In genomic region chr10:24889636-24890035, GRCh38 we compare ENCODE assay signal across 18 cellular contexts.
A peak's percentile ranks its signal among the peaks of the same experiment; 100 is the strongest.
DNase-seq lines count a peak whose midpoint lies in the region; ATAC-seq, FAIRE-seq and TF ChIP-seq lines count a peak whose summit lies in the region.
"Had no signal": no experiment of that assay in that cellular context is flagged by ENCODE, and none has a peak within 500 bp of the region (broad histone marks: within the 10 kb centered on the region; RNA-seq: fewer than 3 reads in every experiment).

No MANE protein-coding gene starts in this region.

- TF ChIP-seq CTCF in IMR-90 (conservative IDR thresholded peaks at IDR 0.05; ENCODE audit: low read depth, low read length) (no peak), bronchial epithelial cell (IDR thresholded peaks at IDR 0.05; ENCODE audit: insufficient read depth, low read length, severe bottlenecking) (no peak), dorsolateral prefrontal cortex (IDR thresholded peaks at IDR 0.05 in 54 of 56, conservative IDR thresholded peaks at IDR 0.05 in 2 of 56; ENCODE audit: low read depth in 1 of 56, partially characterized antibody in 56 of 56) (no peak)

- no peak overlapping the region for H3K9ac ChIP-seq in IMR-90 (ENCODE audit: low read depth, low read length)

- no peak overlapping the region for H3K4me2 ChIP-seq in IMR-90 (ENCODE audit: low read depth, low read length)

- ATAC-seq in IMR-90 (ENCODE audit: low read depth) = no peak
- ATAC-seq: left lobe of liver had no signal

- H3K4me1 ChIP-seq in ACC112 (ENCODE audit: control insufficient read depth, insufficient read depth, low read length, unreplicated experiment) = peaks cover 53% of the 10 kb centered on the region
- H3K4me1 ChIP-seq in IMR-90 (ENCODE audit: control insufficient read depth, insufficient read depth, low read length) = peaks cover 12% of the 10 kb centered on the region

- POLR2A ChIA-PET in IMR-90 (lab: Charles Lee; ENCODE audit: unreplicated experiment) = no interaction called here

- in situ Hi-C loops in IMR-90 (cut with MboI; ENCODE audit: low sequenced_read_pairs) = no loop called here

- H3K4ac ChIP-seq in IMR-90 (ENCODE audit: low read depth, low read length) = no peak overlapping the region; the same call in 1 of the 2 replicates

- no peaks in the 10 kb centered on the region for H4K20me1 ChIP-seq in IMR-90 (ENCODE audit: insufficient read depth, low read length)

- no peak overlapping the region for H2AK9ac ChIP-seq in IMR-90 (replicated peaks; ENCODE audit: low read depth, low read length, poor library complexity)

- peak overlapping the region in 1 of 2 experiments; percentile 2; a peak in 1 of 4 replicates for H4K8ac ChIP-seq in IMR-90 (ENCODE audit: low read depth in 2 of 2, low read length in 2 of 2)

- WGBS in IMR-90 (ENCODE audit: extremely low coverage in 2 of 2, insufficient read length in 1 of 2), 2 experiments = no CpG with 5 or more reads among the region's 1 CpG

- peak overlapping the region; percentile 65 for H2BK120ac ChIP-seq in IMR-90 (ENCODE audit: low read depth, low read length)

- dilution Hi-C loops in IMR-90 (cut with HindIII; ENCODE audit: low sequenced_read_pairs, unreplicated experiment) = no loop called here

- H2AK5ac ChIP-seq in IMR-90 (ENCODE audit: low read depth, low read length) = no peak overlapping the region

- intact Hi-C loops in IMR-90 (cut with micrococcal nuclease) (loop anchor here (5.0 kb wide), 1 partner anchor 63 kb away; the partner anchor contains the start of gene PRTFDC1), dorsolateral prefrontal cortex (cut with DNase I) (no loop called here)

- peak overlapping the region; percentile 20; the same call in 1 of the 2 replicates for H3K27ac ChIP-seq in ACC112 (ENCODE audit: low read depth, low read length)
- no peak overlapping the region for H3K27ac ChIP-seq in IMR-90 (ENCODE audit: insufficient read depth, low read length)
- no peak overlapping the region for H3K27ac ChIP-seq in dorsolateral prefrontal cortex
- H3K27ac ChIP-seq: adrenal gland, vagina had no signal

- H3K79me1 ChIP-seq in IMR-90 (ENCODE audit: low read depth in 1 of 2, low read length in 2 of 2) = peaks cover 0 to 15% of the 10 kb centered on the region in 2 experiments; a peak in 2 of 4 replicates

- no peak overlapping the region for H3K18ac ChIP-seq in IMR-90 (ENCODE audit: low read depth, low read length)

- no peak overlapping the region for H3K56ac ChIP-seq in IMR-90 (ENCODE audit: extremely low read depth, insufficient read depth, low read length)

- H3K36me3 ChIP-seq in ACC112 (ENCODE audit: insufficient read depth, low read length) = no peaks in the 10 kb centered on the region
- no peaks in the 10 kb centered on the region for H3K36me3 ChIP-seq in IMR-90 (ENCODE audit: control insufficient read depth, insufficient read depth, low read length)
- no peaks in the 10 kb centered on the region for H3K36me3 ChIP-seq in bronchial epithelial cell (ENCODE audit: control insufficient read depth, insufficient read depth, low read length)
- H3K36me3 ChIP-seq: adrenal gland, vagina had no signal

- H3K27me3 ChIP-seq in ACC112 (ENCODE audit: insufficient read depth, low read length) (no peaks in the 10 kb centered on the region), IMR-90 (ENCODE audit: control insufficient read depth, insufficient read depth, low read length) (no peaks in the 10 kb centered on the region), bronchial epithelial cell (ENCODE audit: control insufficient read depth, insufficient read depth, low read length) (no peaks in the 10 kb centered on the region), dorsolateral prefrontal cortex (no peaks in the 10 kb centered on the region)
- H3K27me3 ChIP-seq: adrenal gland, vagina had no signal

- H2BK15ac ChIP-seq in IMR-90 (ENCODE audit: low read depth, low read length) = no peak overlapping the region

- H3K23ac ChIP-seq in IMR-90 (ENCODE audit: low read depth, low read length) = no peak overlapping the region

- no peak overlapping the region for H2BK5ac ChIP-seq in IMR-90 (ENCODE audit: low read depth, low read length, poor library complexity, severe bottlenecking)

- BruUV-seq in IMR-90 (replicated peaks; lab: Mats Ljungman, UMichigan) = no TSS peak

- H3K79me2 ChIP-seq in ACC112 (ENCODE audit: control insufficient read depth, insufficient read depth, low read length, unreplicated experiment) = peaks cover 3% of the 10 kb centered on the region

- TF ChIP-seq POLR2A in IMR-90 (IDR thresholded peaks at IDR 0.05; ENCODE audit: low read depth, low read length) = no peak

- H3K4me3 ChIP-seq in ACC112 (ENCODE audit: low read depth, low read length) (no peak overlapping the region), IMR-90 (ENCODE audit: insufficient read depth, low read depth, low read length) (no peak overlapping the region), bronchial epithelial cell (ENCODE audit: low read depth, low read length) (no peak overlapping the region), dorsolateral prefrontal cortex (no peak overlapping the region)
- H3K4me3 ChIP-seq: adrenal gland, vagina had no signal

- H2AFZ ChIP-seq in ACC112 (ENCODE audit: low read length, unreplicated experiment) (no peak overlapping the region), IMR-90 (replicated peaks; ENCODE audit: low read length, poor library complexity) (no peak overlapping the region)

- no peak for TF ChIP-seq RAD21 in IMR-90 (IDR thresholded peaks at IDR 0.05; ENCODE audit: low read length)

- peaks cover 26% of the 10 kb centered on the region for H3K9me1 ChIP-seq in IMR-90 (ENCODE audit: insufficient read depth, low read length)

- CTCF ChIA-PET in IMR-90 (lab: Yijun Ruan, JAX) = no interaction called here

- H4K91ac ChIP-seq in IMR-90 (ENCODE audit: insufficient read depth, low read depth, low read length) = no peak overlapping the region

- no peak overlapping the region for H4K5ac ChIP-seq in IMR-90 (ENCODE audit: low read depth, low read length)

- H3K14ac ChIP-seq in IMR-90 (replicated peaks; ENCODE audit: low read depth, low read length) = peak overlapping the region; percentile 64; the same call in 1 of the 2 replicates

- DNase-seq in IMR-90 = no peak
- DNase-seq in bronchial epithelial cell (ENCODE audit: low read depth) = peak; percentile 65
- DNase-seq in kidney glomerular epithelial cell (lab: John Stamatoyannopoulos, UW) = peak; percentile 12
- no peak for DNase-seq in CD1c-positive myeloid dendritic cell (ENCODE audit: extremely low spot score)
- DNase-seq in activated T-cell treated with anti-CD3 and anti-CD28 coated beads, Interleukin-2, amount 50 U/mL, for 48 hours = no peak
- DNase-seq in activated CD4-positive, CD25-positive, alpha-beta regulatory T cell (lab: John Stamatoyannopoulos, UW) = no peak
- DNase-seq in dorsolateral prefrontal cortex = no peak
- DNase-seq: activated CD4-positive, alpha-beta T cell treated with anti-CD3 and anti-CD28 coated beads, Interleukin-2, amount 10 ng/mL, durations not matched to agents 24 days and 14 days; activated T-cell treated with anti-CD3 and anti-CD28 coated beads, Interleukin-2, amount 50 U/mL, for 24 hours; adrenal gland; hippocampal formation; KBM-7; SIG-M5 had no signal

- no peaks in the 10 kb centered on the region for H3K9me3 ChIP-seq in IMR-90 (ENCODE audit: control insufficient read depth, insufficient read depth, low read length)
- H3K9me3 ChIP-seq: adrenal gland, vagina had no signal

- no peak for FAIRE-seq in bronchial epithelial cell (lab: Jason Lieb, UNC)
- FAIRE-seq: D721Med, GM19239 had no signal

- peak overlapping the region; percentile 40; the same call in 1 of the 2 replicates for H2BK20ac ChIP-seq in IMR-90 (ENCODE audit: low read depth, low read length)

TF ChIP-seq in IMR-90, 13 proteins besides CTCF, POLR2A, EP300 and RAD21:
- no peak for TF ChIP-seq CHD1 (IDR thresholded peaks at IDR 0.05; ENCODE audit: low read depth, low read length)
- no peak for TF ChIP-seq MAFK (IDR thresholded peaks at IDR 0.05; ENCODE audit: low read depth, low read length)
- TF ChIP-seq NFE2L2 (IDR thresholded peaks at IDR 0.05; ENCODE audit: low read depth, low read length) = no peak
- no peak for TF ChIP-seq USF2 (IDR thresholded peaks at IDR 0.05; ENCODE audit: low read depth, low read length)
- TF ChIP-seq MAZ (IDR thresholded peaks at IDR 0.05; ENCODE audit: borderline replicate concordance, low read depth, low read length) = no peak
- TF ChIP-seq MXI1 (IDR thresholded peaks at IDR 0.05; ENCODE audit: borderline replicate concordance, low read depth, low read length) = no peak
- no peak for TF ChIP-seq CEBPB (IDR thresholded peaks at IDR 0.05; ENCODE audit: low read depth, low read length)
- TF ChIP-seq SMC3 (IDR thresholded peaks at IDR 0.05; ENCODE audit: low read depth, low read length) = no peak
- TF ChIP-seq BHLHE40 (IDR thresholded peaks at IDR 0.05; ENCODE audit: low read depth, low read length) = no peak
- TF ChIP-seq RFX5 (IDR thresholded peaks at IDR 0.05; ENCODE audit: low read depth, low read length) = no peak
- no peak for TF ChIP-seq ELK1 (IDR thresholded peaks at IDR 0.05; ENCODE audit: borderline replicate concordance, low read depth, low read length)
- TF ChIP-seq RCOR1 (IDR thresholded peaks at IDR 0.05; ENCODE audit: insufficient replicate concordance, low read length) = no peak
- no peak for TF ChIP-seq FOS (IDR thresholded peaks at IDR 0.05; ENCODE audit: low read depth, low read length)
TF ChIP-seq in IMR-90: peak in this region for 0.

Comparison
In these comparisons a context has a peak if more than half of its experiments do, and no peak if none do; other contexts are left out.
1. DNase-seq: peak in bronchial epithelial cell (single experiment) and kidney glomerular epithelial cell (single experiment); none in IMR-90 (single experiment), CD1c-positive myeloid dendritic cell (single experiment), activated T-cell treated with anti-CD3 and anti-CD28 coated beads, Interleukin-2, amount 50 U/mL, for 48 hours (0 of 2), activated CD4-positive, CD25-positive, alpha-beta regulatory T cell (0 of 4) and dorsolateral prefrontal cortex (0 of 10).